Comparison of ENCODE assay signal across 8 cellular contexts in the genomic region with DNA sequence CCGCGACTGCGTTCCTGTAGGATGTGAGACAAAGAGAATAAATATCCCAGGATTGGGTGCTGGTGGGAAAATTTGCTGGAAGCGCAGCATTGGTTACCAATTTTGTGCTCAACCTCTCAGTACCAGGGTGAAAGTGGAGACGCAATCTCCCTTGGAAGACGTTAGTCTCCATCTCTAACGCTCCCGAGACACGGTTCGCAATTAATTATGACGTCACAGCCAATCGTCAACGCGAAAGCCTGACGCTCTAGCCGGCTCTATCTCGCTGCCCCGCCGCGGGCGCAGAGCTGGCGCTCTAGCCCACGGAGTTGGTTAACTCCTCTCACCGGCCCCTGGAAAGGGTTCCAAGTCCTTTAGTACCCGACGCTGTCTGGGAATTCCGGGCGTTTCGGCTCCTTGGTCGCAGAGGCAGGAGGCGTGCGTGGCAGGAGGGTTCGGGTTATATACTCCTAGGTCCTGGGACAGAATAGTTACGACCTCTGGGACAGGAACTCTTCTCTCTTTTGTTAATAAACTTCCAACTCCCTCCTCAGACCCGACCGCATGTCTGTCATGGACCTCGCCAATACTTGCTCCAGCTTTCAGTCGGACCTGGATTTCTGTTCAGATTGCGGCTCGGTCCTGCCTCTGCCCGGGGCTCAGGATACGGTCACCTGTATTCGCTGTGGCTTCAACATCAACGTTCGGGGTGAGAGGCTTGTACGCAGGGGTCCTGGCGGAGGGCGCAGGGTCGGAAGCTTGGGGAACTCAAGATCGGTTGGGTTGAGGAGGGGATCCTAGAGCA. TPM values are rescaled to one million over a fixed set of nuclear protein-coding genes. Genes with fewer than 3 reads are reported as not detected.
DNase-seq lines count a peak whose midpoint lies in the region; ATAC-seq lines count a peak whose summit lies in the region.

A gene with protein sequence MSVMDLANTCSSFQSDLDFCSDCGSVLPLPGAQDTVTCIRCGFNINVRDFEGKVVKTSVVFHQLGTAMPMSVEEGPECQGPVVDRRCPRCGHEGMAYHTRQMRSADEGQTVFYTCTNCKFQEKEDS (plus strand): TSS at position 284 of the 784 bp plus-strand sequence. CDS start 260 bp downstream, at position 544.

- no peaks in the 10 kb centered on the region for H3K27me3 ChIP-seq in mononuclear cell (ENCODE audit: insufficient read depth, low read length)

- H3K9me3 Mint-ChIP-seq in IgD-negative memory B cell: no peaks in the 10 kb centered on the region

- peak within 1 kb of the TSS; percentile 79 for H3K4me3 ChIP-seq in mononuclear cell (ENCODE audit: low read length)

- peak; percentile 80 for ATAC-seq in GM21526 (IDR thresholded peaks at IDR 0.05; ENCODE audit: low FRiP score, unreplicated experiment)

- peak; percentile 94 for DNase-seq in D341Med (ENCODE audit: low spot score)
- peak; percentile 83 for DNase-seq in OCI-M2 (lab: John Stamatoyannopoulos, UW; ENCODE audit: unreplicated experiment)
- DNase-seq in activated T-cell treated with anti-CD3 and anti-CD28 coated beads for 4 hours: peak; percentile 82
- DNase-seq in epidermal melanocyte (ENCODE audit: insufficient read length, low spot score): peak; percentile 92
- DNase-seq in stimulated activated CD8-positive, alpha-beta memory T cell treated with anti-CD3 and anti-CD28 coated beads, Interleukin-4, amount 100 ng/mL, for 1 hour (ENCODE audit: low read depth in 2 of 2, low spot score in 1 of 2): peak; percentile 69 to 70

- peaks cover 16 to 31% (median 29%) of the 10 kb centered on the region in 3 donors for H3K4me1 Mint-ChIP-seq in IgD-negative memory B cell

- H3K4me3 Mint-ChIP-seq in IgD-negative memory B cell: peak within 1 kb of the TSS; percentile 98 to 99 (median 98)

- H3K27ac Mint-ChIP-seq in IgD-negative memory B cell: peak within 1 kb of the TSS; percentile 99 to 100 (median 99)

- peaks cover 10% of the 10 kb centered on the region for H3K36me3 Mint-ChIP-seq in IgD-negative memory B cell

- H3K9me3 ChIP-seq in mononuclear cell (ENCODE audit: low read depth, low read length): no peaks in the 10 kb centered on the region

- peaks cover 30% of the 10 kb centered on the region for H3K4me1 ChIP-seq in mononuclear cell (ENCODE audit: insufficient read depth, low read length)

- no peaks in the 10 kb centered on the region for H3K27me3 Mint-ChIP-seq in IgD-negative memory B cell

RNA-seq across cellular contexts. Expression of the gene that starts here (rescaled TPM):
- 84.4 TPM for polyA plus RNA-seq in IgD-negative memory B cell
- 11.4 TPM for total RNA-seq in mononuclear cell

Comparison
In these comparisons a context has a peak if more than half of its experiments do, and no peak if none do; other contexts are left out.
1. Peak in every context shown above with its lines: DNase-seq, ATAC-seq and H3K4me3 ChIP-seq.